In the genomic region with DNA sequence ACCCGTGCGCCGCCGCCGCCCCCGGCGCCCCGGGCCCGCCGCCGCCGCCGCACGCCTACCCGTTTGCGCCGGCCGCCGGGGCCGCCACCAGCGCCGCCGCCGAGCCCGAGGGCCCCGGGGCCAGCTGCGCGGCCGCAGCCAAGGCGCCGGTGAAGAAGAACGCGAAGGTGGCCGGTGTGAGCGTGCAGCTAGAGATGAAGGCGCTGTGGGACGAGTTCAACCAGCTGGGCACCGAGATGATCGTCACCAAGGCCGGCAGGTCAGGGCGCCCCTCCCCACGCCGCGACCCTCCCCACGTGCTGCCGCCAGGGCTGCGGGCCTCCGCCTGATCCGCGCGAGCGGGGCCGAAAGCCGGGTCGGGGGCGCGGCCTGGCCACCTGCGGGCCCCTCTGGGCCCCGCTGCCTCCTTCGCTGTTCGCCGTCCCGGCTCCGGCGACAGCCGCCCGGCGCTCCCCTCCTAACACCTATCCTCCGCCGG, we compare ENCODE assay signal across 14 cellular contexts. TPM values are rescaled to one million over a fixed set of nuclear protein-coding genes. Genes with fewer than 3 reads are reported as not detected.
DNase-seq lines count a peak whose midpoint lies in the region; ATAC-seq and TF ChIP-seq lines count a peak whose summit lies in the region.
"Had no signal": no experiment of that assay in that cellular context is flagged by ENCODE, and none has a peak within 500 bp of the region (broad histone marks: within the 10 kb centered on the region; RNA-seq: fewer than 3 reads in every experiment).

No MANE protein-coding gene starts in this region.

- WGBS in right cardiac atrium = 4% methylated on average over 70 of the region's 70 CpGs

- no peak overlapping the region for H3K27ac ChIP-seq in right cardiac atrium (ENCODE audit: low read length)
- H3K27ac ChIP-seq in right atrium auricular region = no peak overlapping the region
- H3K27ac ChIP-seq in ascending aorta = peak overlapping the region in 1 of 2 donors; percentile 36
- H3K27ac ChIP-seq in naive thymus-derived CD4-positive, alpha-beta T cell (ENCODE audit: low read depth, low read length) = no peak overlapping the region

- H3K9me3 ChIP-seq in right cardiac atrium (ENCODE audit: control insufficient read depth, low read length) (no peaks in the 10 kb centered on the region), right atrium auricular region (no peaks in the 10 kb centered on the region), ascending aorta (no peaks in the 10 kb centered on the region)
- no peaks in the 10 kb centered on the region for H3K9me3 ChIP-seq in naive thymus-derived CD4-positive, alpha-beta T cell (ENCODE audit: control insufficient read depth in 2 of 3, low read length in 3 of 3)

- peaks cover 19 to 47% (median 28%) of the 10 kb centered on the region in 7 donors for H3K4me1 Mint-ChIP-seq in naive thymus-derived CD4-positive, alpha-beta T cell

- peaks cover 0 to 3% (median 0%) of the 10 kb centered on the region in 11 donors for H3K9me3 Mint-ChIP-seq in naive thymus-derived CD4-positive, alpha-beta T cell
- H3K9me3 Mint-ChIP-seq: neural crest cell had no signal

- intact Hi-C loops in right cardiac atrium (cut with DNase I) (no loop called here), ascending aorta (cut with DNase I) (no loop called here)
- intact Hi-C loops in naive thymus-derived CD4-positive, alpha-beta T cell (cut with micrococcal nuclease) = no loop called here

- peaks cover 42 to 72% (median 49%) of the 10 kb centered on the region in 5 donors for H3K27me3 Mint-ChIP-seq in naive thymus-derived CD4-positive, alpha-beta T cell

- H3K4me3 Mint-ChIP-seq in naive thymus-derived CD4-positive, alpha-beta T cell = peak overlapping the region in 2 of 10 donors; percentile 71 to 82

- POLR2A ChIA-PET in naive thymus-derived CD4-positive, alpha-beta T cell (lab: Charles Lee) = no interaction called here

- TF ChIP-seq CTCF in right atrium auricular region (IDR thresholded peaks at IDR 0.05) (no peak), ascending aorta (IDR thresholded peaks at IDR 0.05) (no peak)

- H3K27me3 ChIP-seq in right cardiac atrium (ENCODE audit: control insufficient read depth, insufficient read depth) = no peaks in the 10 kb centered on the region
- H3K27me3 ChIP-seq in right atrium auricular region = peaks cover 19 to 51% of the 10 kb centered on the region in 2 donors
- H3K27me3 ChIP-seq in ascending aorta = peaks cover 9% of the 10 kb centered on the region
- peaks cover 0 to 9% of the 10 kb centered on the region in 2 donors for H3K27me3 ChIP-seq in naive thymus-derived CD4-positive, alpha-beta T cell (ENCODE audit: control insufficient read depth in 2 of 2, insufficient read depth in 2 of 2, low read length in 2 of 2)

- H3K36me3 Mint-ChIP-seq in naive thymus-derived CD4-positive, alpha-beta T cell = peaks cover 0 to 8% (median 7%) of the 10 kb centered on the region in 5 donors

- H3K4me1 ChIP-seq in right cardiac atrium (ENCODE audit: control insufficient read depth, insufficient read depth, low read length) = peaks cover 4% of the 10 kb centered on the region
- H3K4me1 ChIP-seq in right atrium auricular region = peaks cover 0 to 32% of the 10 kb centered on the region in 2 donors
- peaks cover 0 to 9% of the 10 kb centered on the region in 2 donors for H3K4me1 ChIP-seq in ascending aorta
- H3K4me1 ChIP-seq in naive thymus-derived CD4-positive, alpha-beta T cell (ENCODE audit: control insufficient read depth in 2 of 2, insufficient read depth in 2 of 2, low read length in 2 of 2) = peaks cover 8 to 15% of the 10 kb centered on the region in 2 donors

- H3K36me3 ChIP-seq in right atrium auricular region = no peaks in the 10 kb centered on the region
- no peaks in the 10 kb centered on the region for H3K36me3 ChIP-seq in ascending aorta
- H3K36me3 ChIP-seq in naive thymus-derived CD4-positive, alpha-beta T cell (ENCODE audit: control insufficient read depth in 2 of 3, insufficient read depth in 3 of 3, low read length in 3 of 3) = no peaks in the 10 kb centered on the region

- H3K27ac Mint-ChIP-seq in naive thymus-derived CD4-positive, alpha-beta T cell = no peak overlapping the region

- CTCF ChIA-PET in naive thymus-derived CD4-positive, alpha-beta T cell (lab: Charles Lee) = interaction anchor here (1.1 kb wide), 1 partner anchor 82 kb away, joined by 3 read pairs; no protein-coding TSS in a partner anchor

- no peak for ATAC-seq in right cardiac atrium
- no peak for ATAC-seq in naive thymus-derived CD4-positive, alpha-beta T cell
- ATAC-seq: HCT116 had no signal

- DNase-seq in right cardiac atrium (peak in 2 of 3 donors; percentile 30 to 33), right atrium auricular region (ENCODE audit: low spot score) (no peak), ascending aorta (ENCODE audit: low spot score in 2 of 2) (no peak), myocyte (ENCODE audit: low read depth) (peak; percentile 22)
- no peak for DNase-seq in activated CD8-positive, alpha-beta memory T cell treated with anti-CD3 and anti-CD28 coated beads, Interleukin-2, amount 50 U/mL, for 48 hours
- no peak for DNase-seq in stimulated activated CD4-positive, alpha-beta T cell treated with anti-CD3 and anti-CD28 coated beads, Interleukin-15, amount 100 ng/mL, for 24 hours
- no peak for DNase-seq in naive thymus-derived CD4-positive, alpha-beta T cell
- DNase-seq in stimulated activated CD4-positive, alpha-beta T cell treated with anti-CD3 and anti-CD28 coated beads, Interleukin-4, amount 100 ng/mL, for 24 hours = no peak
- DNase-seq: NCI-H510A; SHP77 treated with DMSO at 0.1 percent for 48 hours; stimulated activated CD4-positive, alpha-beta T cell treated with anti-CD3 and anti-CD28 coated beads, Interleukin-2, amount 100 ng/mL, for 48 hours had no signal

- peak overlapping the region; percentile 47 for H3K4me3 ChIP-seq in right cardiac atrium (ENCODE audit: low read length)
- peak overlapping the region in 1 of 2 donors; percentile 28 for H3K4me3 ChIP-seq in right atrium auricular region
- peak overlapping the region; percentile 21 to 67 for H3K4me3 ChIP-seq in ascending aorta
- H3K4me3 ChIP-seq in naive thymus-derived CD4-positive, alpha-beta T cell (ENCODE audit: low read length) = no peak overlapping the region

RNA-seq across cellular contexts. Expression of a gene that starts 0.5 kb away (rescaled TPM):
- 1 to 10 TPM in 1 of 4 donors, under 1 TPM in 3; 0.19 to 1.4 (median 0.78) TPM for total RNA-seq in right cardiac atrium
- polyA plus RNA-seq in right cardiac atrium = 0.88 TPM
- under 1 TPM in 1 of 2 donors, not detected in 1; 0.24 TPM for total RNA-seq in right atrium auricular region
- total RNA-seq in ascending aorta = not detected
- 42.6 and 43.5 TPM in 2 replicates for total RNA-seq in myocyte
- 49.6 TPM for polyA plus RNA-seq in myocyte (2012)
- under 1 TPM in 1 of 5 experiments, not detected in 4; 0.22 TPM for total RNA-seq in naive thymus-derived CD4-positive, alpha-beta T cell
- not detected for polyA plus RNA-seq in naive thymus-derived CD4-positive, alpha-beta T cell
- total RNA-seq: epithelial cell of proximal tubule, neural crest cell had no signal

RNA-seq across cellular contexts. Expression of a gene that starts 37.7 kb away (rescaled TPM):
- total RNA-seq in right cardiac atrium (1 to 10 TPM in 1 of 4 donors, not detected in 3; 9.0 TPM), right atrium auricular region (10 to 100 TPM; 25.8 to 34.7 TPM), ascending aorta (50.2 TPM), myocyte (51.2 and 67.7 TPM in 2 replicates)
- 29.5 TPM for polyA plus RNA-seq in right cardiac atrium
- 32.1 TPM for polyA plus RNA-seq in myocyte (2012)
- total RNA-seq in naive thymus-derived CD4-positive, alpha-beta T cell = 1 to 10 TPM in 1 of 5 experiments, under 1 TPM in 1, not detected in 3; 0.40 to 3.0 TPM
- not detected for polyA plus RNA-seq in naive thymus-derived CD4-positive, alpha-beta T cell

RNA-seq across cellular contexts. Expression of a gene that starts 46.8 kb away (rescaled TPM):
- total RNA-seq in right cardiac atrium (100 to 1,000 TPM; 143 to 264 (median 199) TPM), right atrium auricular region (100 to 1,000 TPM; 162 to 287 TPM), ascending aorta (105 TPM), myocyte (123 and 130 TPM in 2 replicates)
- 243 TPM for polyA plus RNA-seq in right cardiac atrium
- 144 TPM for polyA plus RNA-seq in myocyte (2012)
- 1 to 10 TPM in 1 of 5 experiments, under 1 TPM in 2, not detected in 2; 0.22 to 4.2 (median 0.66) TPM for total RNA-seq in naive thymus-derived CD4-positive, alpha-beta T cell
- polyA plus RNA-seq in naive thymus-derived CD4-positive, alpha-beta T cell = under 1 TPM in 1 of 2 donors, not detected in 1; 0.32 TPM

Comparison
In these comparisons a context has a peak if more than half of its experiments do, and no peak if none do; other contexts are left out.
1. DNase-seq: peak in right cardiac atrium (2 of 3) and myocyte (single experiment); none in right atrium auricular region (single experiment), ascending aorta (0 of 2), activated CD8-positive, alpha-beta memory T cell treated with anti-CD3 and anti-CD28 coated beads, Interleukin-2, amount 50 U/mL, for 48 hours (single experiment), stimulated activated CD4-positive, alpha-beta T cell treated with anti-CD3 and anti-CD28 coated beads, Interleukin-15, amount 100 ng/mL, for 24 hours (single experiment), naive thymus-derived CD4-positive, alpha-beta T cell (0 of 9) and stimulated activated CD4-positive, alpha-beta T cell treated with anti-CD3 and anti-CD28 coated beads, Interleukin-4, amount 100 ng/mL, for 24 hours (single experiment).
2. RNA of a gene that starts 0.5 kb away (total RNA-seq): 42.6 to 43.5 TPM in myocyte; 0.19 to 1.4 TPM in right cardiac atrium, 0.24 TPM in right atrium auricular region, 0.22 TPM in naive thymus-derived CD4-positive, alpha-beta T cell and not detected in ascending aorta (single experiment); every median in the first group is over 10 times any median in the second.
3. RNA of a gene that starts 46.8 kb away (total RNA-seq): 162 to 287 TPM in right atrium auricular region, 143 to 264 TPM in right cardiac atrium, 123 to 130 TPM in myocyte and 105 TPM in ascending aorta (single experiment); 0.22 to 4.2 TPM in naive thymus-derived CD4-positive, alpha-beta T cell; every median in the first group is over 10 times any median in the second.